Comparison of ENCODE assay signal across 10 cellular contexts in the genomic region with DNA sequence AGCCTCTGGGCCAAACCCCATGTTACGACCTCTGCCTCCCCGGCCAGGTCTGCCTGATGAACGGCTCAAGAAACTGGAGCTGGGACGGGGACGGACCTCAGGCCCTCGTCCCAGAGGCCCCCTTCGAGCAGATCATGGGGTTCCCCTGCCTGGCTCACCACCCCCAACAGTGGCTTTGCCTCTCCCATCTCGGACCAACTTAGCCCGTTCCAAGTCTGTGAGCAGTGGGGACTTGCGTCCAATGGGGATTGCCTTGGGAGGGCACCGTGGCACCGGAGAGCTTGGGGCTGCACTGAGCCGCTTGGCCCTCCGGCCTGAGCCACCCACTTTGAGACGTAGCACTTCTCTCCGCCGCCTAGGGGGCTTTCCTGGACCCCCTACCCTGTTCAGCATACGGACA. TPM values are rescaled to one million over a fixed set of nuclear protein-coding genes. Genes with fewer than 3 reads are reported as not detected.
A peak's percentile ranks its signal among the peaks of the same experiment; 100 is the strongest.
DNase-seq lines count a peak whose midpoint lies in the region; ATAC-seq and TF ChIP-seq lines count a peak whose summit lies in the region.
"Had no signal": no experiment of that assay in that cellular context is flagged by ENCODE, and none has a peak within 500 bp of the region (broad histone marks: within the 10 kb centered on the region; RNA-seq: fewer than 3 reads in every experiment).

No MANE protein-coding gene starts in this region.

- H3K4me1 ChIP-seq in Caco-2, result peaks cover 10% of the 10 kb centered on the region; the same call in 1 of the 2 replicates

- peaks cover 37% of the 10 kb centered on the region for H3K36me3 Mint-ChIP-seq in Caco-2 (ENCODE audit: insufficient read depth, unreplicated experiment)
- peaks cover 55% of the 10 kb centered on the region for H3K36me3 Mint-ChIP-seq in activated CD8-positive, alpha-beta T cell treated with anti-CD3 and anti-CD28 coated beads, Interleukin-2, amount 10 ng/mL, durations not matched to agents 7 days and 5 days (ENCODE audit: low read depth)
- H3K36me3 Mint-ChIP-seq in mesothelial cell of epicardium, result peaks cover 37% of the 10 kb centered on the region

- CTCF ChIA-PET in Caco-2 (lab: Charles Lee), result interaction anchor here (0.8 kb wide), 1 partner anchor 15 kb away, joined by 4 read pairs; no protein-coding TSS in a partner anchor
- CTCF ChIA-PET in activated CD8-positive, alpha-beta T cell treated with anti-CD3 and anti-CD28 coated beads, Interleukin-2, amount 10 ng/mL, durations not matched to agents 7 days and 5 days (lab: Charles Lee), result no interaction called here

- H3K27ac Mint-ChIP-seq in Caco-2 (ENCODE audit: unreplicated experiment) (peak overlapping the region; percentile 15), mesothelial cell of epicardium (peak overlapping the region; percentile 78)
- H3K27ac Mint-ChIP-seq in activated CD8-positive, alpha-beta T cell treated with anti-CD3 and anti-CD28 coated beads, Interleukin-2, amount 10 ng/mL, durations not matched to agents 7 days and 5 days, result no peak overlapping the region

- H3K9me3 Mint-ChIP-seq in Caco-2 (ENCODE audit: unreplicated experiment) (no peaks in the 10 kb centered on the region), mesothelial cell of epicardium (no peaks in the 10 kb centered on the region)
- H3K9me3 Mint-ChIP-seq in activated CD8-positive, alpha-beta T cell treated with anti-CD3 and anti-CD28 coated beads, Interleukin-2, amount 10 ng/mL, durations not matched to agents 7 days and 5 days (ENCODE audit: insufficient read depth), result no peaks in the 10 kb centered on the region

- ATAC-seq in activated CD8-positive, alpha-beta T cell treated with anti-CD3 and anti-CD28 coated beads, Interleukin-2, amount 10 ng/mL, durations not matched to agents 7 days and 5 days, result no peak
- no peak for ATAC-seq in GM18867 (IDR thresholded peaks at IDR 0.05; ENCODE audit: unreplicated experiment)

- no peaks in the 10 kb centered on the region for H3K27me3 ChIP-seq in Caco-2 (replicated peaks; ENCODE audit: control insufficient read depth, insufficient read depth, low read length)
- no peaks in the 10 kb centered on the region for H3K27me3 ChIP-seq in MG63
- H3K27me3 ChIP-seq: cardiac muscle cell had no signal

- H3K4me3 ChIP-seq in Caco-2 (ENCODE audit: low read depth, low read length) (no peak overlapping the region), MG63 (no peak overlapping the region; the same call in 1 of the 2 replicates)

- H3K27ac ChIP-seq in 22Rv1, result peak overlapping the region; percentile 78; the same call in 1 of the 2 replicates

- POLR2A ChIA-PET in Caco-2 (lab: Charles Lee), result interaction anchor here (0.6 kb wide), 1 partner anchor 185 kb away, joined by 4 read pairs; no protein-coding TSS in a partner anchor
- POLR2A ChIA-PET in activated CD8-positive, alpha-beta T cell treated with anti-CD3 and anti-CD28 coated beads, Interleukin-2, amount 10 ng/mL, durations not matched to agents 7 days and 5 days (lab: Charles Lee), result no interaction called here

- DNase-seq in Caco-2, result no peak
- DNase-seq in activated CD8-positive, alpha-beta T cell treated with anti-CD3 and anti-CD28 coated beads, Interleukin-2, amount 10 ng/mL, durations not matched to agents 7 days and 5 days, result no peak
- no peak for DNase-seq in mesothelial cell of epicardium (ENCODE audit: low spot score in 2 of 2, unreplicated experiment in 2 of 2)
- no peak for DNase-seq in central memory CD4-positive, alpha-beta T cell
- no peak for DNase-seq in MG63
- no peak for DNase-seq in DMS114 treated with DMSO at 0.1 percent for 48 hours (lab: John Stamatoyannopoulos, UW; ENCODE audit: unreplicated experiment)
- DNase-seq: NCI-H2081 had no signal

- H3K9me3 ChIP-seq in Caco-2 (no peaks in the 10 kb centered on the region), MG63 (no peaks in the 10 kb centered on the region)

- peaks cover 3% of the 10 kb centered on the region for H3K36me3 ChIP-seq in Caco-2 (ENCODE audit: control insufficient read depth, insufficient read depth, low read length)
- peaks cover 44% of the 10 kb centered on the region for H3K36me3 ChIP-seq in MG63

- TF ChIP-seq CTCF in 22Rv1 (IDR thresholded peaks at IDR 0.05), result no peak
- TF ChIP-seq CTCF in Caco-2 (IDR thresholded peaks at IDR 0.05; ENCODE audit: insufficient read depth in 1 of 2, low read depth in 1 of 2, low read length in 1 of 2, severe bottlenecking in 1 of 2, unreplicated experiment in 1 of 2), result no peak
- TF ChIP-seq CTCF in mesothelial cell of epicardium (IDR thresholded peaks at IDR 0.05; ENCODE audit: unreplicated experiment), result no peak

- H3K4me3 Mint-ChIP-seq in Caco-2 (ENCODE audit: unreplicated experiment) (peak overlapping the region; percentile 82), mesothelial cell of epicardium (peak overlapping the region; percentile 87)
- peak overlapping the region; percentile 86 for H3K4me3 Mint-ChIP-seq in activated CD8-positive, alpha-beta T cell treated with anti-CD3 and anti-CD28 coated beads, Interleukin-2, amount 10 ng/mL, durations not matched to agents 7 days and 5 days

- H3K4me1 Mint-ChIP-seq in Caco-2 (ENCODE audit: low read depth, unreplicated experiment) (peaks cover under 1% of the 10 kb centered on the region), mesothelial cell of epicardium (peaks cover 23% of the 10 kb centered on the region)
- H3K4me1 Mint-ChIP-seq in activated CD8-positive, alpha-beta T cell treated with anti-CD3 and anti-CD28 coated beads, Interleukin-2, amount 10 ng/mL, durations not matched to agents 7 days and 5 days (ENCODE audit: low read depth), result peaks cover 48% of the 10 kb centered on the region

- H3K27me3 Mint-ChIP-seq in Caco-2 (ENCODE audit: insufficient read depth, unreplicated experiment) (no peaks in the 10 kb centered on the region), mesothelial cell of epicardium (ENCODE audit: low read depth) (no peaks in the 10 kb centered on the region)
- H3K27me3 Mint-ChIP-seq in activated CD8-positive, alpha-beta T cell treated with anti-CD3 and anti-CD28 coated beads, Interleukin-2, amount 10 ng/mL, durations not matched to agents 7 days and 5 days (ENCODE audit: low read depth), result no peaks in the 10 kb centered on the region

- intact Hi-C loops in Caco-2 (cut with micrococcal nuclease; ENCODE audit: unreplicated experiment), result no loop called here

- BruUV-seq in Caco-2 (replicated peaks; lab: Mats Ljungman, UMichigan), result no TSS peak

RNA-seq across cellular contexts. Expression of gene USP21, which starts 1.5 kb away (rescaled TPM):
- 38.2 and 39.8 TPM in 2 replicates for total RNA-seq in Caco-2 (2022)
- total RNA-seq in activated CD8-positive, alpha-beta T cell treated with anti-CD3 and anti-CD28 coated beads, Interleukin-2, amount 10 ng/mL, durations not matched to agents 7 days and 5 days, result 10 to 100 TPM; 29.2 to 32.0 TPM
- 42.6 to 48.4 TPM (median 47.4 TPM) in 3 replicates for total RNA-seq in mesothelial cell of epicardium
- 3.5 and 4.2 TPM in 2 replicates for total RNA-seq in MG63 (2014; rRNA removed; shearing (Covaris generic); ENCODE audit: low replicate concordance)

RNA-seq across cellular contexts. Expression of gene PPOX, which starts 5.5 kb away (rescaled TPM):
- total RNA-seq in Caco-2 (2022) (25.0 and 25.4 TPM in 2 replicates), mesothelial cell of epicardium (48.9 to 49.7 TPM (median 49.0 TPM) in 3 replicates)
- total RNA-seq in activated CD8-positive, alpha-beta T cell treated with anti-CD3 and anti-CD28 coated beads, Interleukin-2, amount 10 ng/mL, durations not matched to agents 7 days and 5 days, result 10 to 100 TPM; 37.7 to 38.5 TPM
- 7.9 and 40.3 TPM in 2 replicates for total RNA-seq in MG63 (2014; rRNA removed; shearing (Covaris generic); ENCODE audit: low replicate concordance)

RNA-seq across cellular contexts. Expression of gene UFC1, which starts 7.0 kb away (rescaled TPM):
- total RNA-seq in Caco-2 (2022), result 98.2 and 105 TPM in 2 replicates
- total RNA-seq in activated CD8-positive, alpha-beta T cell treated with anti-CD3 and anti-CD28 coated beads, Interleukin-2, amount 10 ng/mL, durations not matched to agents 7 days and 5 days, result 100 to 1,000 TPM; 103 to 104 TPM
- total RNA-seq in mesothelial cell of epicardium, result 86.2 to 90.2 TPM (median 88.7 TPM) in 3 replicates
- 118 and 178 TPM in 2 replicates for total RNA-seq in MG63 (2014; rRNA removed; shearing (Covaris generic); ENCODE audit: low replicate concordance)

RNA-seq across cellular contexts. Expression of gene B4GALT3, which starts 16.5 kb away (rescaled TPM):
- total RNA-seq in Caco-2 (2022), result 39.6 and 48.1 TPM in 2 replicates
- 10 to 100 TPM; 34.2 to 37.0 TPM for total RNA-seq in activated CD8-positive, alpha-beta T cell treated with anti-CD3 and anti-CD28 coated beads, Interleukin-2, amount 10 ng/mL, durations not matched to agents 7 days and 5 days
- total RNA-seq in mesothelial cell of epicardium, result 38.0 to 43.0 TPM (median 40.5 TPM) in 3 replicates
- 20.5 and 25.7 TPM in 2 replicates for total RNA-seq in MG63 (2014; rRNA removed; shearing (Covaris generic); ENCODE audit: low replicate concordance)

RNA-seq across cellular contexts. Expression of gene DEDD, which starts 28.3 kb away (rescaled TPM):
- 33.8 and 37.0 TPM in 2 replicates for total RNA-seq in Caco-2 (2022)
- total RNA-seq in activated CD8-positive, alpha-beta T cell treated with anti-CD3 and anti-CD28 coated beads, Interleukin-2, amount 10 ng/mL, durations not matched to agents 7 days and 5 days, result 10 to 100 TPM; 34.5 to 36.3 TPM
- total RNA-seq in mesothelial cell of epicardium, result 43.7 to 45.0 TPM (median 44.4 TPM) in 3 replicates
- total RNA-seq in MG63 (2014; rRNA removed; shearing (Covaris generic); ENCODE audit: low replicate concordance), result 33.2 and 39.8 TPM in 2 replicates
